ENCODE assay signal across 8 cellular contexts in the genomic region with DNA sequence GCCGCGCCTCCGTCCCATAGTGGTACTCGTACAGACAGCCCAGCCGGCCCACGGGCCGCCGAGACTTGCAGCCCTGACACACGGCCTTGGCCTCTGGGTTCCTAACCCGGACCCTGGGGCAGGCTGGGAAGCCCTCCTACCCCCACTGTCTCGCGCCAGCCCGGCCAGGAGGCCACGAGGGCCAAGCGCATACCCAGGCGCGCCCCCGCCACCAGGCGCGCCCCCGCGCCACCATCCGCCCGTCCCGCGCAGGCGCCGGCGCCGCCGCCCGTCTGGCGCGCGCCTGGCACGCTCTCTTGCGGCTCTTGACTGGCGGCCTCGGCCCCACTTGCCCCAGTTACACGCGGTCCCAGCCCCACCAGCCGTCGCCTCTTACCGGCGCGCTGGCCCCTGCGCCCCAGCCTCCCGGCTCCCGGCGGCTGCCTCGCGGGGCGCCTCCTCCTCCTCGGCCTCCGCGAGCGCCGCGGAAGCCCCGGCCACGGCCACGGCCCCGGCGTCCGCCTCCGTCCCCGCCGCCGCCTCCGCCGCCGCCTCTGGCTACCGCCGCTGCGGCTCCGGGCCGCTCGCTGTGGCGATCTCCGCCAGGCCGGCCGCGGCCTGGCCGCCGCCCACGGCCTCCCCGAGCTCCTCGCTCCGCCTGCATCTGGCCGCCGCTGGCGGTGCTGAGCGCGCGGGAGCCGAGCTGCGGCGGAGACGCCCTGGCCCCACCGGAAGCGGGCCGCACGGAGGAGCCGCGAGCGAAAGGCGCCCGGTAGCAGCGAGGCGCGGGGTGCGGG. TPM values are rescaled to one million over a fixed set of nuclear protein-coding genes. Genes with fewer than 3 reads are reported as not detected.
DNase-seq lines count a peak whose midpoint lies in the region; ATAC-seq and TF ChIP-seq lines count a peak whose summit lies in the region.

No MANE protein-coding gene starts in this region.

- intact Hi-C loops in adrenal gland (cut with DNase I) (no loop called here), left ventricle myocardium inferior (cut with micrococcal nuclease) (no loop called here), psoas muscle (cut with DNase I) (no loop called here)

- TF ChIP-seq CTCF in GM12865 (IDR thresholded peaks at IDR 0.05; ENCODE audit: insufficient read depth, low read depth, low read length, missing control alignments), result no peak
- no peak for TF ChIP-seq CTCF in HFF-Myc (IDR thresholded peaks at IDR 0.05; ENCODE audit: low read depth, low read length, missing control alignments)
- TF ChIP-seq CTCF in adrenal gland (IDR thresholded peaks at IDR 0.05), result no peak
- TF ChIP-seq CTCF in left ventricle myocardium inferior (IDR thresholded peaks at IDR 0.05; ENCODE audit: borderline replicate concordance), result no peak
- TF ChIP-seq CTCF in psoas muscle (IDR thresholded peaks at IDR 0.05), result no peak

- peak; percentile 92 to 97 (median 95) for ATAC-seq in psoas muscle

- WGBS in adrenal gland, 4 donors, result 0 to 2% (median 1%) methylated on average over 13 to 110 of the region's 112 CpGs
- 0 to 2% (median 1%) methylated on average over 58 to 110 of the region's 112 CpGs for WGBS in psoas muscle, 3 donors
- WGBS in urinary bladder, result under 1% methylated on average over 109 of the region's 112 CpGs

- H3K27ac ChIP-seq in adrenal gland (peak overlapping the region; percentile 60 to 98 (median 91)), left ventricle myocardium inferior (replicated peaks) (peak overlapping the region; percentile 99), psoas muscle (peak overlapping the region; percentile 91), urinary bladder (ENCODE audit: low read depth) (peak overlapping the region; percentile 99)

- peaks cover 0 to 19% of the 10 kb centered on the region in 2 donors for H3K4me1 ChIP-seq in adrenal gland (replicated peaks in 1 of 2)
- H3K4me1 ChIP-seq in left ventricle myocardium inferior, result peaks cover 29% of the 10 kb centered on the region
- H3K4me1 ChIP-seq in psoas muscle, result peaks cover 7% of the 10 kb centered on the region
- H3K4me1 ChIP-seq in urinary bladder (ENCODE audit: insufficient read depth), result no peaks in the 10 kb centered on the region

- H3K9me3 ChIP-seq in adrenal gland (replicated peaks in 1 of 3) (no peaks in the 10 kb centered on the region), left ventricle myocardium inferior (replicated peaks) (no peaks in the 10 kb centered on the region), psoas muscle (no peaks in the 10 kb centered on the region)

- H3K4me3 ChIP-seq in GM12865 (ENCODE audit: low read depth, low read length), result peak overlapping the region; percentile 77
- peak overlapping the region; percentile 76 for H3K4me3 ChIP-seq in HFF-Myc (replicated peaks; ENCODE audit: low read depth, low read length)
- H3K4me3 ChIP-seq in adrenal gland, result peak overlapping the region; percentile 76 to 89 (median 80)
- peak overlapping the region; percentile 90 for H3K4me3 ChIP-seq in left ventricle myocardium inferior
- peak overlapping the region; percentile 84 for H3K4me3 ChIP-seq in psoas muscle
- H3K4me3 ChIP-seq in urinary bladder (ENCODE audit: low read depth, low read length), result peak overlapping the region; percentile 99

- H3K27me3 ChIP-seq in adrenal gland (no peaks in the 10 kb centered on the region), left ventricle myocardium inferior (ENCODE audit: low read depth) (no peaks in the 10 kb centered on the region), psoas muscle (ENCODE audit: insufficient read depth in 3 of 3, low read length in 2 of 3) (no peaks in the 10 kb centered on the region)

- TF ChIP-seq POLR2A in adrenal gland (IDR thresholded peaks at IDR 0.05), result peak; percentile 50 to 76

- H3K36me3 ChIP-seq in adrenal gland (replicated peaks in 1 of 2), result no peaks in the 10 kb centered on the region
- no peaks in the 10 kb centered on the region for H3K36me3 ChIP-seq in left ventricle myocardium inferior
- no peaks in the 10 kb centered on the region for H3K36me3 ChIP-seq in psoas muscle (ENCODE audit: insufficient read depth in 1 of 2, low read depth in 1 of 2)
- no peaks in the 10 kb centered on the region for H3K36me3 ChIP-seq in urinary bladder (ENCODE audit: insufficient read depth)

- peak; percentile 88 for DNase-seq in GM12865 (ENCODE audit: low read depth)
- no peak for DNase-seq in HFF-Myc (ENCODE audit: extremely low read depth, low read depth)
- peak; percentile 65 for DNase-seq in MV-4-11 (lab: John Stamatoyannopoulos, UW)
- DNase-seq in T follicular helper cell (ENCODE audit: low read depth), result peak; percentile 45
- peak; percentile 72 to 85 (median 79) for DNase-seq in adrenal gland
- DNase-seq in left ventricle myocardium inferior, result peak; percentile 85
- DNase-seq in psoas muscle, result peak; percentile 88 to 91

RNA-seq across cellular contexts. Expression of a gene that starts 0.4 kb away (rescaled TPM):
- total RNA-seq in adrenal gland (10 to 100 TPM; 10.0 to 21.0 (median 13.7) TPM), left ventricle myocardium inferior (25.3 TPM), psoas muscle (10 to 100 TPM; 17.2 to 30.3 (median 21.6) TPM), urinary bladder (16.0 TPM)
- polyA plus RNA-seq in adrenal gland (10 to 100 TPM in 1 of 3 donors, 1 to 10 TPM in 2; 6.9 to 22.7 (median 9.2) TPM), psoas muscle (10 to 100 TPM; 20.9 to 23.4 (median 22.9) TPM), urinary bladder (15.8 TPM)
